In the genomic region with DNA sequence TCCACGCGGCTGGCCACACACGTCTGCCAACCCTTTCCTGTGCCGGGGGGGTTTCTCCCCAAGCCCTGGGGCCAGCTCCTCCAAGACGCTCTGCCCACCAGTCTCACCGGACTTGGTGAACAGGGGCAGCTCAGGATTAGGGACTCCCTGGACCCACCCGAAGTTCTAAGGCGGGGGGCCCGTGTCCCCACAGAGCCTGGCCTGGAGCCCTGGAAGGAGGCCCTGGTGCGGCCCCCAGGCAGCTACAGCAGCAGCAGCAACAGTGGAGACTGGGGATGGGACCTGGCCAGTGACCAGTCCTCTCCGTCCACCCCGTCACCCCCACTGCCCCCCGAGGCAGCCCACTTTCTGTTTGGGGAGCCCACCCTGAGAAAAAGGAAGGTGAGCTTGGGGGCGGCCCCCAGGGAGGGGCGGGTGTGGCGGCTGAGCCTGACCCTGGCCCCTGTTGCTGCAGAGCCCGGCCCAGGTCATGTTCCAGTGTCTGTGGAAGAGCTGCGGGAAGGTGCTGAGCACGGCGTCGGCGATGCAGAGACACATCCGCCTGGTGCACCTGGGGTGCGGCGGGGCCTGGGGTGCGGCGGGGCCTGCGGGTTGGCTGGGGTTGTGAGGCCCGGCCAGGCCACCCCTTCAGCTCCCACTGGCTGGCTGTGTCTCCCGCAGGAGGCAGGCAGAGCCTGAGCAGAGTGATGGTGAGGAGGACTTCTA, we compare ENCODE assay signal across 7 cellular contexts. TPM values are rescaled to one million over a fixed set of nuclear protein-coding genes. Genes with fewer than 3 reads are reported as not detected.
DNase-seq lines count a peak whose midpoint lies in the region; ATAC-seq and TF ChIP-seq lines count a peak whose summit lies in the region.
"Had no signal": no experiment of that assay in that cellular context is flagged by ENCODE, and none has a peak within 500 bp of the region (broad histone marks: within the 10 kb centered on the region; RNA-seq: fewer than 3 reads in every experiment).

No MANE protein-coding gene starts in this region.

- peaks cover 55% of the 10 kb centered on the region for H3K36me3 Mint-ChIP-seq in dendritic cell treated with granulocyte-macrophage colony-stimulating factor and Interleukin-4, amounts not matched to agents 40 ng/mL and 50 ng/mL, for 4 days (ENCODE audit: low read depth)
- H3K36me3 Mint-ChIP-seq in CD14-positive monocyte, result peaks cover 2 to 8% of the 10 kb centered on the region in 2 donors

- DNase-seq in HFF-Myc (ENCODE audit: extremely low read depth, low read depth), result no peak
- DNase-seq in psoas muscle, result peak in 1 of 2 donors; percentile 63
- DNase-seq in CD14-positive monocyte (ENCODE audit: low spot score), result no peak
- no peak for DNase-seq in retina
- no peak for DNase-seq in NCI-H524 treated with DMSO at 0.1 percent for 48 hours (lab: John Stamatoyannopoulos, UW)
- DNase-seq: activated naive CD4-positive, alpha-beta T cell treated with anti-CD3 and anti-CD28 coated beads, Interleukin-2, amount 50 U/mL, for 16 hours had no signal

- H3K27me3 ChIP-seq in psoas muscle (ENCODE audit: insufficient read depth in 3 of 3, low read length in 2 of 3), result no peaks in the 10 kb centered on the region

- no peak for ATAC-seq in psoas muscle

- H3K4me3 Mint-ChIP-seq in dendritic cell treated with granulocyte-macrophage colony-stimulating factor and Interleukin-4, amounts not matched to agents 40 ng/mL and 50 ng/mL, for 4 days, result no peak overlapping the region
- H3K4me3 Mint-ChIP-seq in CD14-positive monocyte, result no peak overlapping the region

- peaks cover 16% of the 10 kb centered on the region for H3K27me3 Mint-ChIP-seq in dendritic cell treated with granulocyte-macrophage colony-stimulating factor and Interleukin-4, amounts not matched to agents 40 ng/mL and 50 ng/mL, for 4 days
- peaks cover 7 to 21% (median 14%) of the 10 kb centered on the region in 3 donors for H3K27me3 Mint-ChIP-seq in CD14-positive monocyte (ENCODE audit: low read depth in 3 of 3)

- H3K36me3 ChIP-seq in psoas muscle (ENCODE audit: insufficient read depth in 1 of 2, low read depth in 1 of 2), result peaks cover 0 to 25% of the 10 kb centered on the region in 2 donors

- intact Hi-C loops in dendritic cell treated with granulocyte-macrophage colony-stimulating factor and Interleukin-4, amounts not matched to agents 40 ng/mL and 50 ng/mL, for 4 days (cut with micrococcal nuclease), result no loop called here
- intact Hi-C loops in psoas muscle (cut with DNase I), result no loop called here
- intact Hi-C loops in CD14-positive monocyte (cut with micrococcal nuclease), result loop anchor here in 1 of 2 donors (2.0 to 5.0 kb wide), 3 partner anchors 33 to 120 kb away; a partner anchor contains a TSS

- H3K4me1 ChIP-seq in psoas muscle, result peaks cover 15% of the 10 kb centered on the region

- H3K4me3 ChIP-seq in HFF-Myc (replicated peaks; ENCODE audit: low read depth, low read length), result peak overlapping the region; percentile 63
- peak overlapping the region; percentile 71 for H3K4me3 ChIP-seq in psoas muscle

- TF ChIP-seq CTCF in HFF-Myc (IDR thresholded peaks at IDR 0.05; ENCODE audit: low read depth, low read length, missing control alignments), result no peak
- TF ChIP-seq CTCF in psoas muscle (IDR thresholded peaks at IDR 0.05), result no peak
- TF ChIP-seq CTCF in CD14-positive monocyte (IDR thresholded peaks at IDR 0.05), result no peak

- no peaks in the 10 kb centered on the region for H3K9me3 ChIP-seq in psoas muscle

- peak overlapping the region; percentile 25 for H3K27ac Mint-ChIP-seq in dendritic cell treated with granulocyte-macrophage colony-stimulating factor and Interleukin-4, amounts not matched to agents 40 ng/mL and 50 ng/mL, for 4 days
- no peak overlapping the region for H3K27ac Mint-ChIP-seq in CD14-positive monocyte

- H3K27ac ChIP-seq in psoas muscle, result peak overlapping the region; percentile 84

- H3K4me1 Mint-ChIP-seq in dendritic cell treated with granulocyte-macrophage colony-stimulating factor and Interleukin-4, amounts not matched to agents 40 ng/mL and 50 ng/mL, for 4 days (ENCODE audit: low read depth), result peaks cover 30% of the 10 kb centered on the region
- peaks cover 11% of the 10 kb centered on the region for H3K4me1 Mint-ChIP-seq in CD14-positive monocyte

- H3K9me3 Mint-ChIP-seq in dendritic cell treated with granulocyte-macrophage colony-stimulating factor and Interleukin-4, amounts not matched to agents 40 ng/mL and 50 ng/mL, for 4 days, result no peaks in the 10 kb centered on the region
- peaks cover 0 to 3% (median 0%) of the 10 kb centered on the region in 7 donors for H3K9me3 Mint-ChIP-seq in CD14-positive monocyte

- 65 to 71% (median 70%) methylated on average over 26 to 30 of the region's 30 CpGs for WGBS in psoas muscle, 3 donors

RNA-seq across cellular contexts. Expression of a gene that starts 2.3 kb away (rescaled TPM):
- total RNA-seq in psoas muscle, result 10 to 100 TPM; 40.2 to 79.1 (median 54.7) TPM
- polyA plus RNA-seq in psoas muscle (10 to 100 TPM; 27.1 to 45.5 (median 43.7) TPM), CD14-positive monocyte (1 to 10 TPM in 1 of 2 donors, under 1 TPM in 1; 0.46 to 1.5 TPM)

RNA-seq across cellular contexts. Expression of a gene that starts 5.4 kb away (rescaled TPM):
- 1 to 10 TPM; 1.7 to 4.6 (median 2.6) TPM for total RNA-seq in psoas muscle
- 1 to 10 TPM; 3.1 to 5.1 (median 4.4) TPM for polyA plus RNA-seq in psoas muscle
- polyA plus RNA-seq in CD14-positive monocyte, result under 1 TPM; 0.39 to 0.62 TPM

RNA-seq across cellular contexts. Expression of a gene that starts 34.0 kb away (rescaled TPM):
- 10 to 100 TPM; 10.7 to 18.2 (median 14.9) TPM for total RNA-seq in psoas muscle
- polyA plus RNA-seq in psoas muscle (10 to 100 TPM; 28.4 to 54.8 (median 43.6) TPM), CD14-positive monocyte (10 to 100 TPM; 24.2 to 28.3 TPM)

RNA-seq across cellular contexts. Expression of a gene that starts 34.1 kb away (rescaled TPM):
- total RNA-seq in psoas muscle, result 10 to 100 TPM; 22.9 to 38.9 (median 32.6) TPM
- polyA plus RNA-seq in psoas muscle (10 to 100 TPM; 31.7 to 74.0 (median 32.4) TPM), CD14-positive monocyte (10 to 100 TPM; 18.2 to 20.7 TPM)

RNA-seq across cellular contexts. Expression of a gene that starts 45.4 kb away (rescaled TPM):
- 1 to 10 TPM in 3 of 4 donors, not detected in 1; 1.3 to 2.2 (median 1.6) TPM for total RNA-seq in psoas muscle
- 10 to 100 TPM in 1 of 3 donors, 1 to 10 TPM in 1, under 1 TPM in 1; 0.56 to 16.1 (median 6.1) TPM for polyA plus RNA-seq in psoas muscle
- not detected for polyA plus RNA-seq in CD14-positive monocyte

Comparison
In these comparisons a context has a peak if more than half of its experiments do, and no peak if none do; other contexts are left out.
1. RNA of a gene that starts 2.3 kb away (polyA plus RNA-seq): 27.1 to 45.5 TPM in psoas muscle; 0.46 to 1.5 TPM in CD14-positive monocyte; every median in the first group is over 10 times any median in the second.